Comparison of ENCODE assay signal across 11 cellular contexts in genomic region chr15:66748320-66748779, GRCh38. TPM values are rescaled to one million over a fixed set of nuclear protein-coding genes. Genes with fewer than 3 reads are reported as not detected.
DNase-seq lines count a peak whose midpoint lies in the region; ATAC-seq and TF ChIP-seq lines count a peak whose summit lies in the region.
"Had no signal": no experiment of that assay in that cellular context is flagged by ENCODE, and none has a peak within 500 bp of the region (broad histone marks: within the 10 kb centered on the region; RNA-seq: fewer than 3 reads in every experiment).

No MANE protein-coding gene starts in this region.

- in situ Hi-C loops in SK-MEL-5 (cut with HindIII; ENCODE audit: low pct_unique_long_range_greater_than_20kb, low sequenced_read_pairs): no loop called here
- in situ Hi-C loops in transverse colon (cut with MboI; ENCODE audit: low pct_ligation_motif_present in 1 of 4, low pct_unique_long_range_greater_than_20kb in 1 of 4, low sequenced_read_pairs in 3 of 4): no loop called here

- H3K9me3 ChIP-seq in transverse colon: no peaks in the 10 kb centered on the region

- TF ChIP-seq CTCF in fibroblast of the aortic adventitia (IDR thresholded peaks at IDR 0.05; ENCODE audit: insufficient read depth, low read length): no peak
- TF ChIP-seq CTCF in retinal pigment epithelial cell (conservative IDR thresholded peaks at IDR 0.05; ENCODE audit: low read depth, low read length): no peak
- TF ChIP-seq CTCF in transverse colon (IDR thresholded peaks at IDR 0.05): no peak

- H3K27ac ChIP-seq in transverse colon: no peak overlapping the region

- TF ChIP-seq EP300 in transverse colon (IDR thresholded peaks at IDR 0.05; ENCODE audit: low read depth): no peak

- H3K27me3 ChIP-seq in transverse colon: no peaks in the 10 kb centered on the region

- H3K4me3 ChIP-seq in fibroblast of the aortic adventitia (ENCODE audit: low read depth, low read length) (no peak overlapping the region), retinal pigment epithelial cell (ENCODE audit: low read length) (peak overlapping the region; percentile 4), transverse colon (no peak overlapping the region)

- WGBS in transverse colon (ENCODE audit: low coverage in 1 of 2), 2 donors: 50 to 51% methylated on average over 7 of the region's 7 CpGs

- peaks cover 0 to 35% (median 5%) of the 10 kb centered on the region in 4 donors for H3K4me1 ChIP-seq in transverse colon

- no peak for ATAC-seq in GM21381 (IDR thresholded peaks at IDR 0.05; ENCODE audit: unreplicated experiment)
- ATAC-seq in HG02588 (IDR thresholded peaks at IDR 0.05; ENCODE audit: unreplicated experiment): no peak

- TF ChIP-seq POLR2A in transverse colon (IDR thresholded peaks at IDR 0.05): no peak

- intact Hi-C loops in transverse colon (cut with DNase I; ENCODE audit: low total_unique reads): no loop called here

- no peaks in the 10 kb centered on the region for H3K36me3 ChIP-seq in transverse colon

- DNase-seq in EL (peak; percentile 85), SK-MEL-5 (ENCODE audit: low read depth, low spot score) (peak; percentile 29), fibroblast of the aortic adventitia (ENCODE audit: low read depth) (peak; percentile 85), retinal pigment epithelial cell (ENCODE audit: low read depth) (peak; percentile 67), transverse colon (no peak), inferior parietal cortex (ENCODE audit: extremely low spot score) (no peak)
- DNase-seq: DMS153, kidney, NCI-H1417 had no signal

RNA-seq across cellular contexts. Expression of gene SMAD6, which starts 46.3 kb away (rescaled TPM):
- total RNA-seq in SK-MEL-5 (2014; rRNA removed; shearing (Covaris generic)): 3.2 and 4.6 TPM in 2 replicates
- polyA plus RNA-seq in SK-MEL-5 (2015; cell fraction: cytosol; rRNA removed): 12.2 and 13.6 TPM in 2 replicates
- 17.8 and 19.8 TPM in 2 replicates for polyA plus RNA-seq in SK-MEL-5 (2015; cell fraction: nucleus; rRNA removed)
- 17.4 and 27.2 TPM in 2 replicates for total RNA-seq in fibroblast of the aortic adventitia (ENCODE audit: low replicate concordance)
- total RNA-seq in transverse colon: 100 to 1,000 TPM in 1 of 4 donors, 10 to 100 TPM in 1, 1 to 10 TPM in 2; 6.7 to 214 (median 9.3) TPM

Comparison
In these comparisons a context has a peak if more than half of its experiments do, and no peak if none do; other contexts are left out.
1. DNase-seq: peak in EL (single experiment), SK-MEL-5 (single experiment), fibroblast of the aortic adventitia (single experiment) and retinal pigment epithelial cell (single experiment); none in transverse colon (single experiment) and inferior parietal cortex (single experiment).